18 cellular contexts compared by ENCODE assay signal in genomic region chr4:15776871-15777648, GRCh38. TPM values are rescaled to one million over a fixed set of nuclear protein-coding genes. Genes with fewer than 3 reads are reported as not detected.
DNase-seq lines count a peak whose midpoint lies in the region; ATAC-seq and TF ChIP-seq lines count a peak whose summit lies in the region.
"Had no signal": no experiment of that assay in that cellular context is flagged by ENCODE, and none has a peak within 500 bp of the region (broad histone marks: within the 10 kb centered on the region; RNA-seq: fewer than 3 reads in every experiment).

No MANE protein-coding gene starts in this region.

- H3K36me3 ChIP-seq in skeletal muscle tissue (ENCODE audit: control insufficient read depth in 3 of 3, insufficient read depth in 3 of 3, low read length in 3 of 3) (peaks cover 0 to 2% (median 0%) of the 10 kb centered on the region in 3 donors), testis (ENCODE audit: low read depth, missing control alignments) (no peaks in the 10 kb centered on the region)
- H3K36me3 ChIP-seq: transverse colon had no signal

- ATAC-seq in GM19452 (IDR thresholded peaks at IDR 0.05; ENCODE audit: unreplicated experiment): no peak
- ATAC-seq: HCT116 had no signal

- DNase-seq in activated naive CD4-positive, alpha-beta T cell treated with anti-CD3 and anti-CD28 coated beads for 36 hours: no peak
- no peak for DNase-seq in activated T-helper 2 cell treated with anti-CD3 and anti-CD28 coated beads, Interferon-gamma antibody, Interleukin-2, Interleukin-4, amounts not matched to agents 10 μg/mL and 5 μg/mL and 100 μg/mL, durations not matched to agents 14 hours and 24 hours and 36 hours (ENCODE audit: low spot score)
- no peak for DNase-seq in H4 (ENCODE audit: low spot score)
- no peak for DNase-seq in testis
- DNase-seq: activated T-cell treated with anti-CD3 and anti-CD28 coated beads, Interleukin-2, amount 50 U/mL, for 1 hour; foreskin keratinocyte; NCI-H146; NCI-H510A treated with DMSO at 0.1 percent for 48 hours; stimulated activated CD4-positive, alpha-beta T cell treated with anti-CD3 and anti-CD28 coated beads, Interleukin-4, amount 100 ng/mL, for 1 hour; transverse colon had no signal

- H3K27ac Mint-ChIP-seq in activated naive CD4-positive, alpha-beta T cell treated with anti-CD3 and anti-CD28 coated beads, Interleukin-2, amount 50 U/mL, for 24 hours: no peak overlapping the region
- H3K27ac Mint-ChIP-seq in activated naive CD4-positive, alpha-beta T cell treated with anti-CD3 and anti-CD28 coated beads for 36 hours: no peak overlapping the region
- H3K27ac Mint-ChIP-seq in IgD-negative memory B cell: peak overlapping the region in 2 of 3 donors; percentile 54 to 82
- H3K27ac Mint-ChIP-seq in activated T-helper 2 cell treated with anti-CD3 and anti-CD28 coated beads, Interferon-gamma antibody, Interleukin-2, Interleukin-4, amounts not matched to agents 10 μg/mL and 5 μg/mL and 100 μg/mL, durations not matched to agents 14 hours and 24 hours and 36 hours: peak overlapping the region; percentile 15

- H3K27me3 Mint-ChIP-seq in activated naive CD4-positive, alpha-beta T cell treated with anti-CD3 and anti-CD28 coated beads, Interleukin-2, amount 50 U/mL, for 24 hours: no peaks in the 10 kb centered on the region
- H3K27me3 Mint-ChIP-seq in activated naive CD4-positive, alpha-beta T cell treated with anti-CD3 and anti-CD28 coated beads for 36 hours (ENCODE audit: low read depth): peaks cover 8% of the 10 kb centered on the region
- H3K27me3 Mint-ChIP-seq in IgD-negative memory B cell: peaks cover 13% of the 10 kb centered on the region
- H3K27me3 Mint-ChIP-seq in activated T-helper 2 cell treated with anti-CD3 and anti-CD28 coated beads, Interferon-gamma antibody, Interleukin-2, Interleukin-4, amounts not matched to agents 10 μg/mL and 5 μg/mL and 100 μg/mL, durations not matched to agents 14 hours and 24 hours and 36 hours (ENCODE audit: low read depth): no peaks in the 10 kb centered on the region

- no peaks in the 10 kb centered on the region for H3K27me3 ChIP-seq in skeletal muscle tissue (ENCODE audit: control insufficient read depth in 3 of 3, insufficient read depth in 3 of 3, low read length in 3 of 3)
- H3K27me3 ChIP-seq in testis: no peaks in the 10 kb centered on the region
- H3K27me3 ChIP-seq: transverse colon had no signal

- no peak overlapping the region for H3K9ac ChIP-seq in skeletal muscle tissue (ENCODE audit: low read depth in 1 of 3, low read length in 3 of 3)

- no peak for TF ChIP-seq POLR2A in testis (IDR thresholded peaks at IDR 0.05)

- no peak for TF ChIP-seq CTCF in testis (IDR thresholded peaks at IDR 0.05)

- peak overlapping the region in 1 of 3 donors; percentile 78 for H3K4me3 ChIP-seq in skeletal muscle tissue (ENCODE audit: low read length in 3 of 3)
- no peak overlapping the region for H3K4me3 ChIP-seq in testis
- H3K4me3 ChIP-seq: lung, transverse colon had no signal

- CTCF ChIA-PET in activated naive CD4-positive, alpha-beta T cell treated with anti-CD3 and anti-CD28 coated beads for 36 hours (lab: Charles Lee): interaction anchor here (0.6 to 1.9 kb wide), 6 partner anchors 9 to 98 kb away, joined by 3 to 13 read pairs (median 4); no protein-coding TSS in a partner anchor

- no peaks in the 10 kb centered on the region for H3K9me3 Mint-ChIP-seq in activated naive CD4-positive, alpha-beta T cell treated with anti-CD3 and anti-CD28 coated beads, Interleukin-2, amount 50 U/mL, for 24 hours
- H3K9me3 Mint-ChIP-seq in activated naive CD4-positive, alpha-beta T cell treated with anti-CD3 and anti-CD28 coated beads for 36 hours: no peaks in the 10 kb centered on the region
- no peaks in the 10 kb centered on the region for H3K9me3 Mint-ChIP-seq in IgD-negative memory B cell
- no peaks in the 10 kb centered on the region for H3K9me3 Mint-ChIP-seq in activated T-helper 2 cell treated with anti-CD3 and anti-CD28 coated beads, Interferon-gamma antibody, Interleukin-2, Interleukin-4, amounts not matched to agents 10 μg/mL and 5 μg/mL and 100 μg/mL, durations not matched to agents 14 hours and 24 hours and 36 hours

- peaks cover 7 to 27% (median 14%) of the 10 kb centered on the region in 3 donors for H3K4me1 ChIP-seq in skeletal muscle tissue (ENCODE audit: control insufficient read depth in 3 of 3, insufficient read depth in 3 of 3, low read length in 3 of 3)
- H3K4me1 ChIP-seq in testis: peaks cover 7% of the 10 kb centered on the region
- H3K4me1 ChIP-seq: foreskin keratinocyte had no signal

- H3K4me1 Mint-ChIP-seq in activated naive CD4-positive, alpha-beta T cell treated with anti-CD3 and anti-CD28 coated beads, Interleukin-2, amount 50 U/mL, for 24 hours: peaks cover 71% of the 10 kb centered on the region
- peaks cover 63% of the 10 kb centered on the region for H3K4me1 Mint-ChIP-seq in activated naive CD4-positive, alpha-beta T cell treated with anti-CD3 and anti-CD28 coated beads for 36 hours (ENCODE audit: low read depth)
- H3K4me1 Mint-ChIP-seq in IgD-negative memory B cell: peaks cover 32 to 40% (median 34%) of the 10 kb centered on the region in 3 donors
- peaks cover 71% of the 10 kb centered on the region for H3K4me1 Mint-ChIP-seq in activated T-helper 2 cell treated with anti-CD3 and anti-CD28 coated beads, Interferon-gamma antibody, Interleukin-2, Interleukin-4, amounts not matched to agents 10 μg/mL and 5 μg/mL and 100 μg/mL, durations not matched to agents 14 hours and 24 hours and 36 hours (ENCODE audit: low read depth)

- peak overlapping the region; percentile 77 for H3K27ac ChIP-seq in skeletal muscle tissue (ENCODE audit: low read depth, low read length)
- no peak overlapping the region for H3K27ac ChIP-seq in testis
- H3K27ac ChIP-seq: foreskin keratinocyte, HL-60, transverse colon had no signal

- peaks cover 8% of the 10 kb centered on the region for H3K36me3 Mint-ChIP-seq in activated naive CD4-positive, alpha-beta T cell treated with anti-CD3 and anti-CD28 coated beads, Interleukin-2, amount 50 U/mL, for 24 hours
- peaks cover 20% of the 10 kb centered on the region for H3K36me3 Mint-ChIP-seq in activated naive CD4-positive, alpha-beta T cell treated with anti-CD3 and anti-CD28 coated beads for 36 hours (ENCODE audit: low read depth)
- no peaks in the 10 kb centered on the region for H3K36me3 Mint-ChIP-seq in IgD-negative memory B cell
- H3K36me3 Mint-ChIP-seq in activated T-helper 2 cell treated with anti-CD3 and anti-CD28 coated beads, Interferon-gamma antibody, Interleukin-2, Interleukin-4, amounts not matched to agents 10 μg/mL and 5 μg/mL and 100 μg/mL, durations not matched to agents 14 hours and 24 hours and 36 hours (ENCODE audit: low read depth): peaks cover 38% of the 10 kb centered on the region

- intact Hi-C loops in activated naive CD4-positive, alpha-beta T cell treated with anti-CD3 and anti-CD28 coated beads for 36 hours (cut with micrococcal nuclease): loop anchor here (5.0 to 10.0 kb wide), 2 partner anchors 440 to 992 kb away; no protein-coding TSS in a partner anchor
- intact Hi-C loops in activated T-helper 2 cell treated with anti-CD3 and anti-CD28 coated beads, Interferon-gamma antibody, Interleukin-2, Interleukin-4, amounts not matched to agents 10 μg/mL and 5 μg/mL and 100 μg/mL, durations not matched to agents 14 hours and 24 hours and 36 hours (cut with micrococcal nuclease): loop anchor here (5.0 kb wide), 1 partner anchor 775 kb away; the partner anchor contains the start of gene CPEB2
- intact Hi-C loops in testis (cut with DNase I; ENCODE audit: low total_unique reads): no loop called here

- 89 to 94% methylated on average over 5 of the region's 5 CpGs for WGBS in testis, 2 donors

- H3K4me3 Mint-ChIP-seq in activated naive CD4-positive, alpha-beta T cell treated with anti-CD3 and anti-CD28 coated beads, Interleukin-2, amount 50 U/mL, for 24 hours: peak overlapping the region; percentile 90
- H3K4me3 Mint-ChIP-seq in activated naive CD4-positive, alpha-beta T cell treated with anti-CD3 and anti-CD28 coated beads for 36 hours: no peak overlapping the region
- peak overlapping the region; percentile 82 to 93 (median 88) for H3K4me3 Mint-ChIP-seq in IgD-negative memory B cell
- H3K4me3 Mint-ChIP-seq in activated T-helper 2 cell treated with anti-CD3 and anti-CD28 coated beads, Interferon-gamma antibody, Interleukin-2, Interleukin-4, amounts not matched to agents 10 μg/mL and 5 μg/mL and 100 μg/mL, durations not matched to agents 14 hours and 24 hours and 36 hours (ENCODE audit: low read depth): no peak overlapping the region

- no peaks in the 10 kb centered on the region for H3K9me3 ChIP-seq in skeletal muscle tissue (ENCODE audit: control insufficient read depth in 3 of 3, low read length in 3 of 3)
- H3K9me3 ChIP-seq in testis: no peaks in the 10 kb centered on the region
- H3K9me3 ChIP-seq: transverse colon had no signal

RNA-seq across cellular contexts. Expression of gene CD38, which starts 1.1 kb away (rescaled TPM):
- 10 to 100 TPM; 18.5 to 20.0 TPM for total RNA-seq in activated naive CD4-positive, alpha-beta T cell treated with anti-CD3 and anti-CD28 coated beads for 36 hours
- polyA plus RNA-seq in IgD-negative memory B cell (20.9 TPM), testis (ENCODE audit: insufficient read depth, low read depth, low replicate concordance) (2.2 TPM)
- total RNA-seq in activated T-helper 2 cell treated with anti-CD3 and anti-CD28 coated beads, Interferon-gamma antibody, Interleukin-2, Interleukin-4, amounts not matched to agents 10 μg/mL and 5 μg/mL and 100 μg/mL, durations not matched to agents 14 hours and 24 hours and 36 hours: 75.3 and 87.1 TPM in 2 replicates
- total RNA-seq in skeletal muscle tissue (1.0 TPM), testis (1 to 10 TPM in 1 of 2 donors, under 1 TPM in 1; 0.68 to 1.0 TPM)
- 0.02 TPM in 1 of 2 replicates, not detected in the other for total RNA-seq in H4 (2014; rRNA removed; shearing (Covaris generic))
- total RNA-seq: chondrocyte, foreskin keratinocyte had no signal
- polyA plus RNA-seq: foreskin keratinocyte had no signal

Comparison
In these comparisons a context has a peak if more than half of its experiments do, and no peak if none do; other contexts are left out.
1. H3K4me3 Mint-ChIP-seq: peak in activated naive CD4-positive, alpha-beta T cell treated with anti-CD3 and anti-CD28 coated beads, Interleukin-2, amount 50 U/mL, for 24 hours (single experiment) and IgD-negative memory B cell (4 of 4); none in activated naive CD4-positive, alpha-beta T cell treated with anti-CD3 and anti-CD28 coated beads for 36 hours (single experiment) and activated T-helper 2 cell treated with anti-CD3 and anti-CD28 coated beads, Interferon-gamma antibody, Interleukin-2, Interleukin-4, amounts not matched to agents 10 μg/mL and 5 μg/mL and 100 μg/mL, durations not matched to agents 14 hours and 24 hours and 36 hours (single experiment).
2. H3K27ac Mint-ChIP-seq: peak in IgD-negative memory B cell (2 of 3) and activated T-helper 2 cell treated with anti-CD3 and anti-CD28 coated beads, Interferon-gamma antibody, Interleukin-2, Interleukin-4, amounts not matched to agents 10 μg/mL and 5 μg/mL and 100 μg/mL, durations not matched to agents 14 hours and 24 hours and 36 hours (single experiment); none in activated naive CD4-positive, alpha-beta T cell treated with anti-CD3 and anti-CD28 coated beads, Interleukin-2, amount 50 U/mL, for 24 hours (single experiment) and activated naive CD4-positive, alpha-beta T cell treated with anti-CD3 and anti-CD28 coated beads for 36 hours (single experiment).